ENCODE assay signal across 8 cellular contexts in genomic region chr5:96714951-96715451, GRCh38. TPM values are rescaled to one million over a fixed set of nuclear protein-coding genes. Genes with fewer than 3 reads are reported as not detected.
DNase-seq lines count a peak whose midpoint lies in the region; ATAC-seq, FAIRE-seq and TF ChIP-seq lines count a peak whose summit lies in the region.

No MANE protein-coding gene starts in this region.

- in situ Hi-C loops in astrocyte of the spinal cord (cut with HindIII; ENCODE audit: low sequenced_read_pairs) = no loop called here

- H3K9me3 ChIP-seq in keratinocyte (ENCODE audit: control insufficient read depth, low read depth, low read length) (no peaks in the 10 kb centered on the region), stomach (no peaks in the 10 kb centered on the region)

- peak overlapping the region; percentile 36 for H3K9ac ChIP-seq in keratinocyte (ENCODE audit: control insufficient read depth, extremely low read depth, insufficient read depth, low read length)

- no peaks in the 10 kb centered on the region for H3K27me3 ChIP-seq in keratinocyte (ENCODE audit: control insufficient read depth, extremely low read depth, insufficient read depth, low read length)
- no peaks in the 10 kb centered on the region for H3K27me3 ChIP-seq in stomach

- H3K4me2 ChIP-seq in keratinocyte (ENCODE audit: control insufficient read depth, extremely low read depth, insufficient read depth, low read depth, low read length) = no peak overlapping the region

- FAIRE-seq in keratinocyte (lab: Jason Lieb, UNC) = no peak

- peaks cover 3% of the 10 kb centered on the region for H3K9me1 ChIP-seq in keratinocyte (ENCODE audit: control insufficient read depth, extremely low read depth, insufficient read depth, low read length)

- 2 to 7% (median 5%) methylated on average over 2 of the region's 2 CpGs for WGBS in stomach, 5 donors

- no peaks in the 10 kb centered on the region for H4K20me1 ChIP-seq in keratinocyte (ENCODE audit: control insufficient read depth, extremely low read depth, insufficient read depth, low read length)

- no peak for TF ChIP-seq EP300 in stomach (IDR thresholded peaks at IDR 0.05)

- intact Hi-C loops in stomach (cut with DNase I; ENCODE audit: low total_unique reads) = no loop called here

- H3K36me3 ChIP-seq in keratinocyte (ENCODE audit: control insufficient read depth in 2 of 2, extremely low read depth in 1 of 2, insufficient read depth in 2 of 2, low read length in 2 of 2) (peaks cover 5 to 10% of the 10 kb centered on the region in 2 experiments), stomach (no peaks in the 10 kb centered on the region)

- peaks cover 90% of the 10 kb centered on the region for H3K79me2 ChIP-seq in keratinocyte (ENCODE audit: control insufficient read depth, insufficient read depth, low read length)

- H3K4me3 ChIP-seq in NB4 (ENCODE audit: low read depth, low read length) (no peak overlapping the region), astrocyte of the spinal cord (ENCODE audit: low read depth, low read length) (no peak overlapping the region), keratinocyte (ENCODE audit: control insufficient read depth in 2 of 3, extremely low read depth in 1 of 3, insufficient read depth in 2 of 3, low read depth in 1 of 3, low read length in 3 of 3) (no peak overlapping the region), stomach (no peak overlapping the region)

- no peak for TF ChIP-seq POLR2A in NB4 (IDR thresholded peaks at IDR 0.05; ENCODE audit: extremely low read depth, insufficient read length)
- no peak for TF ChIP-seq POLR2A in stomach (IDR thresholded peaks at IDR 0.05)

- H3K27ac ChIP-seq in keratinocyte (ENCODE audit: control insufficient read depth, insufficient read depth, low read length) (peak overlapping the region; percentile 76), stomach (peak overlapping the region in 4 of 5 donors; percentile 67 to 85 (median 79))

- DNase-seq in AG20443 (ENCODE audit: low spot score) = peak; percentile 80
- peak; percentile 71 for DNase-seq in NB4 (ENCODE audit: low read depth)
- peak; percentile 89 for DNase-seq in astrocyte of the spinal cord (ENCODE audit: low read depth, low spot score)
- DNase-seq in keratinocyte (ENCODE audit: low read depth, low spot score) = no peak
- peak; percentile 63 for DNase-seq in stomach
- DNase-seq in globus pallidus (ENCODE audit: low spot score) = no peak

- H2AFZ ChIP-seq in keratinocyte (ENCODE audit: control insufficient read depth, low read length) = no peak overlapping the region

- peak; percentile 68 for ATAC-seq in GM18511 (IDR thresholded peaks at IDR 0.05; ENCODE audit: unreplicated experiment)
- ATAC-seq in HG03565 (IDR thresholded peaks at IDR 0.05; ENCODE audit: unreplicated experiment) = no peak

- dilution Hi-C loops in keratinocyte (cut with MboI; ENCODE audit: extremely low pct_ligation_motif_present, low sequenced_read_pairs) = no loop called here

- peaks cover 43% of the 10 kb centered on the region for H3K4me1 ChIP-seq in keratinocyte (ENCODE audit: control insufficient read depth, extremely low read depth, insufficient read depth, low read length)
- H3K4me1 ChIP-seq in stomach = peaks cover 18 to 94% (median 53%) of the 10 kb centered on the region in 4 donors

- TF ChIP-seq CTCF in NB4 (IDR thresholded peaks at IDR 0.05; ENCODE audit: low read depth, low read length) (no peak), astrocyte of the spinal cord (IDR thresholded peaks at IDR 0.05; ENCODE audit: low read depth, low read length) (no peak), keratinocyte (optimal IDR thresholded peaks at IDR 0.05 in 1 of 3, IDR thresholded peaks at IDR 0.05 in 1 of 3, conservative IDR thresholded peaks at IDR 0.05 in 1 of 3; ENCODE audit: extremely low read depth in 1 of 3, insufficient read depth in 2 of 3, low read length in 3 of 3) (no peak), stomach (IDR thresholded peaks at IDR 0.05) (no peak)

RNA-seq across cellular contexts. Expression of gene CAST, which starts 52.8 kb away (rescaled TPM):
- polyA plus RNA-seq in keratinocyte = 148 to 343 TPM (median 238 TPM) in 3 replicates
- 1,030 TPM for polyA plus RNA-seq in keratinocyte (2011; ENCODE audit: low read depth)
- 209 and 268 TPM in 2 replicates for polyA plus RNA-seq in keratinocyte (2011; cell fraction: cytosol; rRNA removed)
- polyA plus RNA-seq in keratinocyte (2011; cell fraction: nucleus; rRNA removed) = 383 and 505 TPM in 2 replicates
- 252 and 292 TPM in 2 replicates for polyA plus RNA-seq in keratinocyte (2012; ENCODE audit: low replicate concordance)
- 62.9 to 205 TPM (median 111 TPM) in 3 replicates for polyA minus RNA-seq in keratinocyte
- polyA minus RNA-seq in keratinocyte (2011; cell fraction: cytosol; rRNA and poly(A)+ RNA removed) = 227 TPM
- polyA minus RNA-seq in keratinocyte (2011; cell fraction: nucleus; rRNA and poly(A)+ RNA removed) = 331 and 508 TPM in 2 replicates
- total RNA-seq in stomach = 100 to 1,000 TPM; 194 to 458 (median 237) TPM
- polyA plus RNA-seq in stomach = 10 to 100 TPM; 54.0 to 73.9 (median 69.4) TPM

Comparison
In these comparisons a context has a peak if more than half of its experiments do, and no peak if none do; other contexts are left out.
1. DNase-seq: peak in AG20443 (single experiment), NB4 (single experiment), astrocyte of the spinal cord (single experiment) and stomach (single experiment); none in keratinocyte (single experiment) and globus pallidus (single experiment).